Comparison of ENCODE assay signal across 18 cellular contexts in genomic region chr19:40229926-40230417, GRCh38. TPM values are rescaled to one million over a fixed set of nuclear protein-coding genes. Genes with fewer than 3 reads are reported as not detected.
"Had no signal": no experiment of that assay in that cellular context is flagged by ENCODE, and none has a peak within 500 bp of the region (broad histone marks: within the 10 kb centered on the region; RNA-seq: fewer than 3 reads in every experiment).

No MANE protein-coding gene starts in this region.

- H3K36me3 Mint-ChIP-seq: WTC11 had no signal

- DNase-seq: effector CD8-positive, alpha-beta T cell; esophagus squamous epithelium; left ventricle myocardium superior; naive thymus-derived CD4-positive, alpha-beta T cell; sigmoid colon; stimulated activated naive CD4-positive, alpha-beta T cell treated with Interleukin-2 at 50 U/mL for 16 hours; transverse colon had no signal

- H3K9ac ChIP-seq: parathyroid adenoma had no signal

- H3K9me3 Mint-ChIP-seq: activated naive CD4-positive, alpha-beta T cell treated with anti-CD3 and anti-CD28 coated beads for 36 hours; activated T-helper 2 cell treated with anti-CD3 and anti-CD28 coated beads, Interferon-gamma antibody, Interleukin-2, Interleukin-4, amounts not matched to agents 10 μg/mL and 5 μg/mL and 100 μg/mL, durations not matched to agents 14 hours and 24 hours and 36 hours; dendritic cell treated with granulocyte-macrophage colony-stimulating factor and Interleukin-4, amounts not matched to agents 40 ng/mL and 50 ng/mL, for 4 days; T-helper 2 cell treated with Interferon-gamma antibody and Interleukin-4, amounts not matched to agents 5 μg/mL and 100 μg/mL, for 36 hours; WTC11 had no signal

- H3K4me3 Mint-ChIP-seq: activated CD4-positive, alpha-beta T cell treated with anti-CD3 and anti-CD28 coated beads for 36 hours; activated naive CD4-positive, alpha-beta T cell treated with anti-CD3 and anti-CD28 coated beads for 36 hours; dendritic cell treated with granulocyte-macrophage colony-stimulating factor and Interleukin-4, amounts not matched to agents 40 ng/mL and 50 ng/mL, for 4 days; T-helper 2 cell treated with Interferon-gamma antibody and Interleukin-4, amounts not matched to agents 5 μg/mL and 100 μg/mL, for 36 hours; WTC11 had no signal

- H3K4me3 ChIP-seq: esophagus squamous epithelium, sigmoid colon, transverse colon had no signal

- H3K27ac Mint-ChIP-seq: activated CD4-positive, alpha-beta T cell treated with anti-CD3 and anti-CD28 coated beads for 36 hours; activated T-helper 2 cell treated with anti-CD3 and anti-CD28 coated beads, Interferon-gamma antibody, Interleukin-2, Interleukin-4, amounts not matched to agents 10 μg/mL and 5 μg/mL and 100 μg/mL, durations not matched to agents 14 hours and 24 hours and 36 hours; dendritic cell treated with granulocyte-macrophage colony-stimulating factor and Interleukin-4, amounts not matched to agents 40 ng/mL and 50 ng/mL, for 4 days; T-helper 2 cell treated with Interferon-gamma antibody and Interleukin-4, amounts not matched to agents 5 μg/mL and 100 μg/mL, for 36 hours; WTC11 had no signal

- H3K9me3 ChIP-seq: esophagus squamous epithelium, sigmoid colon, transverse colon had no signal

- H3K79me2 ChIP-seq: parathyroid adenoma had no signal

- H2AFZ ChIP-seq: parathyroid adenoma had no signal

- H3K27ac ChIP-seq: esophagus squamous epithelium, parathyroid adenoma, sigmoid colon, transverse colon had no signal

- ATAC-seq: left ventricle myocardium superior; naive thymus-derived CD4-positive, alpha-beta T cell; WTC11 had no signal

RNA-seq across cellular contexts. Expression of gene CCNP, which starts 3.5 kb away (rescaled TPM):
- total RNA-seq: activated naive CD4-positive, alpha-beta T cell treated with anti-CD3 and anti-CD28 coated beads for 36 hours; endothelial cell of umbilical vein; esophagus squamous epithelium; left ventricle myocardium superior; sigmoid colon had no signal
- polyA plus RNA-seq: endothelial cell of umbilical vein; naive thymus-derived CD4-positive, alpha-beta T cell had no signal

RNA-seq across cellular contexts. Expression of gene TTC9B, which starts 11.8 kb away (rescaled TPM):
- total RNA-seq: activated CD4-positive, alpha-beta T cell treated with anti-CD3 and anti-CD28 coated beads for 36 hours; activated naive CD4-positive, alpha-beta T cell treated with anti-CD3 and anti-CD28 coated beads for 36 hours; activated T-helper 2 cell treated with anti-CD3 and anti-CD28 coated beads, Interferon-gamma antibody, Interleukin-2, Interleukin-4, amounts not matched to agents 10 μg/mL and 5 μg/mL and 100 μg/mL, durations not matched to agents 14 hours and 24 hours and 36 hours; chondrocyte; endothelial cell of umbilical vein; esophagus squamous epithelium; fibroblast of villous mesenchyme; left ventricle myocardium superior; mucosa of gallbladder; naive thymus-derived CD4-positive, alpha-beta T cell; transverse colon; WTC11 had no signal
- polyA plus RNA-seq: endothelial cell of umbilical vein; naive thymus-derived CD4-positive, alpha-beta T cell had no signal
